Comparison of ENCODE assay signal across 12 cellular contexts in the genomic region with DNA sequence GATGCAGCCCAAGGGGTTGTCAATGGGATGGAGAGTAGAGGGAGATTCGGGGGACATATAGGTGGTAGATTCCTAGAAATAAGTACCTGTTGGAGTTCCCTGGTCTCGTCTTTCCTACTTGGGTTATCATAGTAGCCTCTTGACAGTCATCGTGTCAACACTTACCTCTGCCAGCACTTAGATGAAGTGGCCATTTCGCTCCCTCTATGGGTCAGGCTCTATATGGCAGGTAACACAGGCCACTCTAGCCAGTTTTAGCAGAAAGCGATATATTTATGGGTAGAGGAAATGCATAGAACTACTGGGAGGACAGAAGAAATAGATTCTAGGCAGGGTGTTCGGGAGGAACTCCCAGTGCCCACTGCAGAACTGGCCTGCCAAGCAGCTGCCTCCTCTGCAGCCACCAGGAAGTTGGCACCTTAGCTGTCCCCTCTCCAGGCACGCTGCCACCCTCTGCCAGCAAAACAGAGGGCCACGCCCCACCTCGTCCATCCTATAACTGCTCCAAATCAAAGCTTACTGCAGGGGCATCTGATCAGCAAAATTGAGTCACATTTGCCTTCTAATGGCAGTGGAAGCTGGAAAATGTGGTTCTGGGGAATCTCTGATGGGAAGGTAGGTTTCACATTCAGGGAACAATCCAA.
A peak's percentile ranks its signal among the peaks of the same experiment; 100 is the strongest.
DNase-seq lines count a peak whose midpoint lies in the region; ATAC-seq and TF ChIP-seq lines count a peak whose summit lies in the region.
"Had no signal": no experiment of that assay in that cellular context is flagged by ENCODE, and none has a peak within 500 bp of the region (broad histone marks: within the 10 kb centered on the region; RNA-seq: fewer than 3 reads in every experiment).

No MANE protein-coding gene starts in this region.

- ATAC-seq in GM19035 (IDR thresholded peaks at IDR 0.05; ENCODE audit: unreplicated experiment) = peak; percentile 68
- ATAC-seq in HG03442 (IDR thresholded peaks at IDR 0.05; ENCODE audit: unreplicated experiment) = no peak
- ATAC-seq: activated naive CD4-positive, alpha-beta T cell treated with anti-CD3 and anti-CD28 coated beads, Interleukin-2, amount 50 U/mL, for 72 hours; CD8-positive, alpha-beta T cell had no signal

- no peak for TF ChIP-seq EP300 in esophagus muscularis mucosa (IDR thresholded peaks at IDR 0.05)

- H3K27ac ChIP-seq in C4-2B (no peak overlapping the region), esophagus muscularis mucosa (replicated peaks in 1 of 4) (no peak overlapping the region), MM.1S (ENCODE audit: low read length) (no peak overlapping the region)
- H3K27ac ChIP-seq: epithelial cell of prostate had no signal

- H3K9ac ChIP-seq in MM.1S (ENCODE audit: low read length) = no peak overlapping the region

- DNase-seq in NAMALWA (ENCODE audit: low spot score) = peak; percentile 9
- peak; percentile 83 for DNase-seq in esophagus muscularis mucosa (ENCODE audit: extremely low spot score)
- DNase-seq in LoVo (ENCODE audit: low spot score) = no peak
- DNase-seq in MM.1S = no peak
- no peak for DNase-seq in activated naive CD4-positive, alpha-beta T cell (lab: John Stamatoyannopoulos, UW)
- DNase-seq: CD8-positive, alpha-beta T cell; NCI-H526 had no signal

- 72% methylated on average over 9 of the region's 9 CpGs for WGBS in esophagus muscularis mucosa

- H3K27me3 ChIP-seq in esophagus muscularis mucosa (peaks cover 0 to 20% (median 1%) of the 10 kb centered on the region in 4 donors), MM.1S (replicated peaks; ENCODE audit: insufficient read depth, low read length) (no peaks in the 10 kb centered on the region)

- no peak overlapping the region for H2AFZ ChIP-seq in MM.1S (ENCODE audit: low read length)

- no peaks in the 10 kb centered on the region for H3K79me2 ChIP-seq in MM.1S (ENCODE audit: low read length)

- TF ChIP-seq CTCF in C4-2B (conservative IDR thresholded peaks at IDR 0.05) (peak; percentile 59), esophagus muscularis mucosa (IDR thresholded peaks at IDR 0.05) (no peak), MM.1S (IDR thresholded peaks at IDR 0.05; ENCODE audit: low read length) (no peak; the same call in 1 of the 2 replicates)

- no peaks in the 10 kb centered on the region for H3K9me2 ChIP-seq in MM.1S (replicated peaks; ENCODE audit: insufficient read depth, low read length)

- no peak overlapping the region for H3K4me2 ChIP-seq in MM.1S (ENCODE audit: low read depth, low read length)

- H3K4me1 ChIP-seq in esophagus muscularis mucosa (no peaks in the 10 kb centered on the region), MM.1S (ENCODE audit: low read length) (no peaks in the 10 kb centered on the region)

- H3F3A ChIP-seq in MM.1S (ENCODE audit: insufficient read depth, low read length) = no peaks in the 10 kb centered on the region

- intact Hi-C loops in esophagus muscularis mucosa (cut with DNase I) = no loop called here

- no peak overlapping the region for H3K4me3 ChIP-seq in esophagus muscularis mucosa
- no peak overlapping the region for H3K4me3 ChIP-seq in MM.1S (ENCODE audit: low read length)

- no peaks in the 10 kb centered on the region for H4K20me1 ChIP-seq in MM.1S (ENCODE audit: insufficient read depth, low read length)

- H3K9me3 ChIP-seq in esophagus muscularis mucosa = no peaks in the 10 kb centered on the region
- no peaks in the 10 kb centered on the region for H3K9me3 ChIP-seq in MM.1S (replicated peaks; ENCODE audit: insufficient read depth, low read length)

- H3K36me3 ChIP-seq in esophagus muscularis mucosa (no peaks in the 10 kb centered on the region), MM.1S (replicated peaks; ENCODE audit: insufficient read depth, low read length) (no peaks in the 10 kb centered on the region)

- no peak for TF ChIP-seq POLR2A in esophagus muscularis mucosa (IDR thresholded peaks at IDR 0.05; ENCODE audit: low read depth)

Comparison
In these comparisons a context has a peak if more than half of its experiments do, and no peak if none do; other contexts are left out.
1. DNase-seq: peak in NAMALWA (single experiment) and esophagus muscularis mucosa (single experiment); none in LoVo (single experiment), MM.1S (single experiment) and activated naive CD4-positive, alpha-beta T cell (0 of 4).